In the genomic region with DNA sequence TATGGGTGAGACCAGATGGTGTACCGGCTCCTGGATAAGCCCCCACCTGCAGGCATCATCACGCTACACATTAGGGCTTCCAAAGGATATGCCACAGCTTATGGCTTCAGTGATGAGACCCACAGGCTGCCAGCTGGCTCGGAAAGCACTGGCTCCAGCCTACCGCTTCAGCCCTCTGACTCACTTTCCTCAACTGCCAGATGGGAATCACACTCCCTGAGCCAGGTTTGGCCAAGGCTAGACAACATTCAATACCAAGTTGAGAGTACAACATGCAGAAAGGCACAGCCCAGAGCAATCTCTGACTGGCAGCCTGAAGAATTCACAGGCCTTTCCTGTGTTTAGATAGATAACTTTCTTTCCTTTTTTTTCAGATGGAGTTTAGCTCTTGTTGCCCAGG, we compare ENCODE assay signal across 1 cellular context.
TF ChIP-seq lines count a peak whose summit lies in the region.

No MANE protein-coding gene starts in this region.

TF ChIP-seq in endothelial cell of umbilical vein, 7 proteins besides CTCF, POLR2A, EP300 and RAD21 (continued from another document):
- TF ChIP-seq FOS (IDR thresholded peaks at IDR 0.05; ENCODE audit: borderline replicate concordance, insufficient read depth, low read length) = no peak
